8 cellular contexts compared by ENCODE assay signal in the genomic region with DNA sequence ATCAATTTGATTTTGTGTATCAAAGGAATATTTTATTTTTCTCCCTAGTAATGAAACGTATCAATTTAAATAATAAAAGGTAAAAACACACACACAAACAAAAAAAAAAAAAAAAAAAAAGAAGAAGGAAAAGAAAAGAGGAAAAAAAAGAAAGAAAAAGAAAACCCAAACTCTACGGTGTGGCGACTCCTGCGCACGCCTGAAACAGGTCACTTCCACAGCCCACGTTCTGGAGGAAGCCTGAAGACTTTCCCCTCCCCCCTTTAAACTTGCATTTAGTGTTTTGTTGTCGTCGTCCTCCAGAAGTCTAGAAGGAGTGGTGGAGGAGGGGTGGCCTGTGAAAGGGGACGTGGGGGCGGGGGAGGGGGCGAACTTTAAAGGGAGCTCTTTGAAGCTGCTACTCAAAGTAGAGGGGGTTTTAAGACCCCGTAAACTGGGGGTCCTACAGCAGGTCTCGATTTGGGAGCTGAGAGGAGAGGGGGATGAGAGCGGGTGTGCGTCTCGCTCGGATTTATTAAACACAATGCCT. TPM values are rescaled to one million over a fixed set of nuclear protein-coding genes. Genes with fewer than 3 reads are reported as not detected.
DNase-seq lines count a peak whose midpoint lies in the region; ATAC-seq and TF ChIP-seq lines count a peak whose summit lies in the region.

No MANE protein-coding gene starts in this region.

- no peak for ATAC-seq in GM21381 (IDR thresholded peaks at IDR 0.05; ENCODE audit: unreplicated experiment)
- ATAC-seq in HG03460 (IDR thresholded peaks at IDR 0.05; ENCODE audit: unreplicated experiment): no peak
- no peak for ATAC-seq in aorta (ENCODE audit: low FRiP score)

- no peaks in the 10 kb centered on the region for H3K27me3 ChIP-seq in ectodermal cell (ENCODE audit: control insufficient read depth, insufficient read depth, low read length, poor library complexity, severe bottlenecking)
- H3K27me3 ChIP-seq in parathyroid adenoma (ENCODE audit: control insufficient read depth, insufficient read depth, low read length): no peaks in the 10 kb centered on the region
- no peaks in the 10 kb centered on the region for H3K27me3 ChIP-seq in aorta (ENCODE audit: control insufficient read depth in 1 of 2, insufficient read depth in 2 of 2, low read length in 1 of 2)

- peak overlapping the region; percentile 60 for H3K4me2 ChIP-seq in parathyroid adenoma (ENCODE audit: low read length)

- peak overlapping the region; percentile 75 for H2AFZ ChIP-seq in parathyroid adenoma

- peaks cover 10% of the 10 kb centered on the region for H3K4me1 ChIP-seq in ectodermal cell (ENCODE audit: control insufficient read depth, insufficient read depth, low read length)
- peaks cover 3% of the 10 kb centered on the region for H3K4me1 ChIP-seq in parathyroid adenoma
- no peaks in the 10 kb centered on the region for H3K4me1 ChIP-seq in aorta (ENCODE audit: control insufficient read depth in 1 of 2, insufficient read depth in 2 of 2, low read length in 2 of 2)

- H3K9me3 ChIP-seq in ectodermal cell (ENCODE audit: control insufficient read depth, low read length): no peaks in the 10 kb centered on the region
- H3K9me3 ChIP-seq in parathyroid adenoma (ENCODE audit: control insufficient read depth, low read length): no peaks in the 10 kb centered on the region
- no peaks in the 10 kb centered on the region for H3K9me3 ChIP-seq in aorta (ENCODE audit: control insufficient read depth, low read length)

- peak overlapping the region; percentile 28 for H3K4me3 ChIP-seq in ectodermal cell (ENCODE audit: insufficient read depth, low read depth, low read length)
- peak overlapping the region; percentile 45 for H3K4me3 ChIP-seq in parathyroid adenoma (ENCODE audit: low read depth, low read length)
- H3K4me3 ChIP-seq in aorta (ENCODE audit: low read length in 2 of 2): no peak overlapping the region

- no peaks in the 10 kb centered on the region for H3K79me2 ChIP-seq in parathyroid adenoma

- TF ChIP-seq CTCF in parathyroid adenoma (IDR thresholded peaks at IDR 0.05): no peak

- 1% methylated on average over 16 of the region's 17 CpGs for WGBS in ectodermal cell, 2 experiments
- 2 to 3% methylated on average over 17 of the region's 17 CpGs for WGBS in aorta, 2 donors

- H3K27ac ChIP-seq in ectodermal cell (ENCODE audit: insufficient read depth, low read depth, low read length, poor library complexity, severe bottlenecking): peak overlapping the region; percentile 78
- H3K27ac ChIP-seq in parathyroid adenoma: peak overlapping the region; percentile 30
- H3K27ac ChIP-seq in aorta (ENCODE audit: low read depth in 1 of 2, low read length in 2 of 2): no peak overlapping the region

- intact Hi-C loops in aorta (cut with DNase I): loop anchor here (2.0 to 10.0 kb wide), 5 partner anchors 57 to 523 kb away; no protein-coding TSS in a partner anchor

- H3K36me3 ChIP-seq in ectodermal cell (ENCODE audit: control insufficient read depth, insufficient read depth, low read length) (no peaks in the 10 kb centered on the region), parathyroid adenoma (ENCODE audit: control insufficient read depth, insufficient read depth, low read length) (no peaks in the 10 kb centered on the region), aorta (ENCODE audit: control insufficient read depth in 1 of 2, insufficient read depth in 2 of 2, low read length in 1 of 2) (no peaks in the 10 kb centered on the region)

- no peak overlapping the region for H3K9ac ChIP-seq in parathyroid adenoma

- DNase-seq in activated CD4-positive, alpha-beta T cell treated with anti-CD3 and anti-CD28 coated beads for 4 hours: peak; percentile 17 to 19
- DNase-seq in activated CD4-positive, alpha-beta T cell treated with anti-CD3 and anti-CD28 coated beads for 1 hour: no peak
- peak; percentile 57 for DNase-seq in SK-N-DZ (ENCODE audit: low spot score)
- DNase-seq in aorta: no peak

RNA-seq across cellular contexts. Expression of a gene that starts 2.3 kb away (rescaled TPM):
- 72.5 and 97.1 TPM in 2 replicates for polyA plus RNA-seq in SK-N-DZ (2014; cell fraction: cytosol; rRNA removed)
- polyA plus RNA-seq in SK-N-DZ (2014; cell fraction: nucleus; rRNA removed): 109 and 125 TPM in 2 replicates
- polyA plus RNA-seq in ectodermal cell (2013, experiment 1 of 4): 100.0 TPM
- 112 TPM for polyA plus RNA-seq in ectodermal cell (2013, experiment 2 of 4)
- polyA plus RNA-seq in ectodermal cell (2013, experiment 3 of 4): 80.2 TPM
- polyA plus RNA-seq in ectodermal cell (2013, experiment 4 of 4): 77.9 TPM
- total RNA-seq in aorta: 10 to 100 TPM; 43.0 to 89.9 TPM
- polyA plus RNA-seq in aorta: 10 to 100 TPM in 1 of 2 donors, 1 to 10 TPM in 1; 8.3 to 13.4 TPM

Comparison
In these comparisons a context has a peak if more than half of its experiments do, and no peak if none do; other contexts are left out.
1. DNase-seq: peak in activated CD4-positive, alpha-beta T cell treated with anti-CD3 and anti-CD28 coated beads for 4 hours (2 of 2) and SK-N-DZ (single experiment); none in activated CD4-positive, alpha-beta T cell treated with anti-CD3 and anti-CD28 coated beads for 1 hour (single experiment) and aorta (0 of 2).
2. H3K27ac ChIP-seq: peak in ectodermal cell (single experiment) and parathyroid adenoma (single experiment); none in aorta (0 of 2).
3. H3K4me3 ChIP-seq: peak in ectodermal cell (single experiment) and parathyroid adenoma (single experiment); none in aorta (0 of 2).